Comparison of ENCODE assay signal across 1 cellular context in genomic region chr15:67792250-67792942, GRCh38.
TF ChIP-seq lines count a peak whose summit lies in the region.

No MANE protein-coding gene starts in this region.

TF ChIP-seq in HEK293, 187 proteins besides CTCF, POLR2A, EP300 and RAD21 (continued from another document and continues in another):
- TF ChIP-seq ZNF768 (tag by site-specific recombination; IDR thresholded peaks at IDR 0.05): 0 out of 2 replicates have a peak, but pooled peaks have one; percentile 5
- 0 out of 2 replicates have a peak, but pooled peaks have one; percentile 35 for TF ChIP-seq REST (tag by site-specific recombination; IDR thresholded peaks at IDR 0.05)
- TF ChIP-seq ZNF629 (tag by site-specific recombination; IDR thresholded peaks at IDR 0.05): peak; percentile 98
- no peak for TF ChIP-seq ZNF350 (tag by site-specific recombination; IDR thresholded peaks at IDR 0.05)
- peak; percentile 98 for TF ChIP-seq BCL11A (tag by site-specific recombination; IDR thresholded peaks at IDR 0.05; ENCODE audit: low read depth)
- TF ChIP-seq ZBTB8A (tag by site-specific recombination; IDR thresholded peaks at IDR 0.05): peak; percentile 82
- TF ChIP-seq ZNF560 (tag by site-specific recombination; IDR thresholded peaks at IDR 0.05; ENCODE audit: borderline replicate concordance): no peak
- peak; percentile 93 for TF ChIP-seq ZFP69B (tag by site-specific recombination; IDR thresholded peaks at IDR 0.05)
- TF ChIP-seq ZNF202 (tag by site-specific recombination; IDR thresholded peaks at IDR 0.05; ENCODE audit: borderline replicate concordance): no peak
- no peak for TF ChIP-seq ZNF514 (tag by site-specific recombination; IDR thresholded peaks at IDR 0.05)
- TF ChIP-seq PRDM1 (tag by site-specific recombination; IDR thresholded peaks at IDR 0.05): no peak; the same call in 1 of the 2 replicates
- TF ChIP-seq, protein P1, sequence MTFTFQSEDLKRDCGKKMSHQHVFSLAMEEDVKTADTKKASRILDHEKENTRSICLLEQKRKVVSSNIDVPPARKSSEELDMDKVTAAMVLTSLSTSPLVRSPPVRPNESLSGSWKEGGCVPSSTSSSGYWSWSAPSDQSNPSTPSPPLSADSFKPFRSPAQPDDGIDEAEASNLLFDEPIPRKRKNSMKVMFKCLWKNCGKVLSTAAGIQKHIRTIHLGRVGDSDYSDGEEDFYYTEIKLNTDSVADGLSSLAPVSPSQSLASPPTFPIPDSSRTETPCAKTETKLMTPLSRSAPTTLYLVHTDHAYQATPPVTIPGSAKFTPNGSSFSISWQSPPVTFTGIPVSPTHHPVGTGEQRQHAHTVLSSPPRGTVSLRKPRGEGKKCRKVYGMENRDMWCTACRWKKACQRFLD (tag by site-specific recombination; IDR thresholded peaks at IDR 0.05): no peak
- TF ChIP-seq HOXD13 (CRISPR knock-in tag; IDR thresholded peaks at IDR 0.05; ENCODE audit: borderline replicate concordance): peak; percentile 83
- peak; percentile 95 for TF ChIP-seq PATZ1 (tag by site-specific recombination; IDR thresholded peaks at IDR 0.05)
- TF ChIP-seq KLF16 (tag by site-specific recombination; IDR thresholded peaks at IDR 0.05): peak; percentile 95
- TF ChIP-seq ZNF324 (tag by site-specific recombination; IDR thresholded peaks at IDR 0.05): peak; percentile 98
- TF ChIP-seq ZNF16 (tag by site-specific recombination; IDR thresholded peaks at IDR 0.05; ENCODE audit: low read depth): no peak
- peak; percentile 97 for TF ChIP-seq ZNF660 (tag by site-specific recombination; IDR thresholded peaks at IDR 0.05)
- peak; percentile 95 for TF ChIP-seq ZBTB48 (tag by site-specific recombination; IDR thresholded peaks at IDR 0.05)
- TF ChIP-seq ZNF596 (tag by site-specific recombination; IDR thresholded peaks at IDR 0.05): peak; percentile 76; the same call in 1 of the 2 replicates
- TF ChIP-seq ZBTB21 (tag by site-specific recombination; IDR thresholded peaks at IDR 0.05): peak; percentile 95
- TF ChIP-seq, protein P2, sequence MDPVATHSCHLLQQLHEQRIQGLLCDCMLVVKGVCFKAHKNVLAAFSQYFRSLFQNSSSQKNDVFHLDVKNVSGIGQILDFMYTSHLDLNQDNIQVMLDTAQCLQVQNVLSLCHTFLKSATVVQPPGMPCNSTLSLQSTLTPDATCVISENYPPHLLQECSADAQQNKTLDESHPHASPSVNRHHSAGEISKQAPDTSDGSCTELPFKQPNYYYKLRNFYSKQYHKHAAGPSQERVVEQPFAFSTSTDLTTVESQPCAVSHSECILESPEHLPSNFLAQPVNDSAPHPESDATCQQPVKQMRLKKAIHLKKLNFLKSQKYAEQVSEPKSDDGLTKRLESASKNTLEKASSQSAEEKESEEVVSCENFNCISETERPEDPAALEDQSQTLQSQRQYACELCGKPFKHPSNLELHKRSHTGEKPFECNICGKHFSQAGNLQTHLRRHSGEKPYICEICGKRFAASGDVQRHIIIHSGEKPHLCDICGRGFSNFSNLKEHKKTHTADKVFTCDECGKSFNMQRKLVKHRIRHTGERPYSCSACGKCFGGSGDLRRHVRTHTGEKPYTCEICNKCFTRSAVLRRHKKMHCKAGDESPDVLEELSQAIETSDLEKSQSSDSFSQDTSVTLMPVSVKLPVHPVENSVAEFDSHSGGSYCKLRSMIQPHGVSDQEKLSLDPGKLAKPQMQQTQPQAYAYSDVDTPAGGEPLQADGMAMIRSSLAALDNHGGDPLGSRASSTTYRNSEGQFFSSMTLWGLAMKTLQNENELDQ (tag by site-specific recombination; IDR thresholded peaks at IDR 0.05; ENCODE audit: low read depth): no peak
- TF ChIP-seq ZNF600 (tag by site-specific recombination; IDR thresholded peaks at IDR 0.05): peak; percentile 80
- peak; percentile 100 for TF ChIP-seq GLIS1 (tag by site-specific recombination; IDR thresholded peaks at IDR 0.05)
- peak; percentile 74 for TF ChIP-seq ZNF529 (tag by site-specific recombination; IDR thresholded peaks at IDR 0.05; ENCODE audit: insufficient replicate concordance)
- TF ChIP-seq GFI1B (tag by site-specific recombination; IDR thresholded peaks at IDR 0.05): peak; percentile 99
- TF ChIP-seq, protein P3, sequence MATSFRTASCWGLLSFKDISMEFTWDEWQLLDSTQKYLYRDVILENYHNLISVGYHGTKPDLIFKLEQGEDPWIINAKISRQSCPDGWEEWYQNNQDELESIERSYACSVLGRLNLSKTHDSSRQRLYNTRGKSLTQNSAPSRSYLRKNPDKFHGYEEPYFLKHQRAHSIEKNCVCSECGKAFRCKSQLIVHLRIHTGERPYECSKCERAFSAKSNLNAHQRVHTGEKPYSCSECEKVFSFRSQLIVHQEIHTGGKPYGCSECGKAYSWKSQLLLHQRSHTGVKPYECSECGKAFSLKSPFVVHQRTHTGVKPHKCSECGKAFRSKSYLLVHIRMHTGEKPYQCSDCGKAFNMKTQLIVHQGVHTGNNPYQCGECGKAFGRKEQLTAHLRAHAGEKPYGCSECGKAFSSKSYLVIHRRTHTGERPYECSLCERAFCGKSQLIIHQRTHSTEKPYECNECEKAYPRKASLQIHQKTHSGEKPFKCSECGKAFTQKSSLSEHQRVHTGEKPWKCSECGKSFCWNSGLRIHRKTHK (tag by site-specific recombination; IDR thresholded peaks at IDR 0.05): no peak
- TF ChIP-seq, protein P4, sequence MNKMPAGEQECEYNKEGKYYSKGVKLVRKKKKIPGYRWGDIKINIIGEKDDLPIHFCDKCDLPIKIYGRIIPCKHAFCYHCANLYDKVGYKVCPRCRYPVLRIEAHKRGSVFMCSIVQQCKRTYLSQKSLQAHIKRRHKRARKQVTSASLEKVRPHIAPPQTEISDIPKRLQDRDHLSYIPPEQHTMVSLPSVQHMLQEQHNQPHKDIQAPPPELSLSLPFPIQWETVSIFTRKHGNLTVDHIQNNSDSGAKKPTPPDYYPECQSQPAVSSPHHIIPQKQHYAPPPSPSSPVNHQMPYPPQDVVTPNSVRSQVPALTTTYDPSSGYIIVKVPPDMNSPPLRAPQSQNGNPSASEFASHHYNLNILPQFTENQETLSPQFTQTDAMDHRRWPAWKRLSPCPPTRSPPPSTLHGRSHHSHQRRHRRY (tag by site-specific recombination; IDR thresholded peaks at IDR 0.05): peak; percentile 87; the same call in 1 of the 2 replicates
- TF ChIP-seq SP2 (tag by site-specific recombination; IDR thresholded peaks at IDR 0.05): peak; percentile 53
- TF ChIP-seq ZSCAN16 (tag by site-specific recombination; IDR thresholded peaks at IDR 0.05): peak; percentile 91
- TF ChIP-seq ZNF433 (tag by site-specific recombination; IDR thresholded peaks at IDR 0.05; ENCODE audit: low read depth): no peak
- TF ChIP-seq ZNF658 (tag by site-specific recombination; IDR thresholded peaks at IDR 0.05): no peak
- TF ChIP-seq ZNF585B (tag by site-specific recombination; IDR thresholded peaks at IDR 0.05): no peak
- no peak for TF ChIP-seq ZNF223 (tag by site-specific recombination; IDR thresholded peaks at IDR 0.05)
- no peak for TF ChIP-seq ZNF23 (tag by site-specific recombination; IDR thresholded peaks at IDR 0.05; ENCODE audit: borderline replicate concordance)
- TF ChIP-seq ZSCAN4 (tag by site-specific recombination; IDR thresholded peaks at IDR 0.05): peak; percentile 73
- TF ChIP-seq ZNF335 (tag by site-specific recombination; conservative IDR thresholded peaks at IDR 0.05): peak; percentile 58; the same call in 1 of the 2 replicates
- TF ChIP-seq ZNF184 (tag by site-specific recombination; IDR thresholded peaks at IDR 0.05): peak; percentile 96
- peak; percentile 32 for TF ChIP-seq TCF7L2 (IDR thresholded peaks at IDR 0.05; ENCODE audit: borderline replicate concordance, low read depth, low read length)
- peak; percentile 97 for TF ChIP-seq ZNF391 (tag by site-specific recombination; IDR thresholded peaks at IDR 0.05; ENCODE audit: borderline replicate concordance, low read depth)
- TF ChIP-seq, protein P5, sequence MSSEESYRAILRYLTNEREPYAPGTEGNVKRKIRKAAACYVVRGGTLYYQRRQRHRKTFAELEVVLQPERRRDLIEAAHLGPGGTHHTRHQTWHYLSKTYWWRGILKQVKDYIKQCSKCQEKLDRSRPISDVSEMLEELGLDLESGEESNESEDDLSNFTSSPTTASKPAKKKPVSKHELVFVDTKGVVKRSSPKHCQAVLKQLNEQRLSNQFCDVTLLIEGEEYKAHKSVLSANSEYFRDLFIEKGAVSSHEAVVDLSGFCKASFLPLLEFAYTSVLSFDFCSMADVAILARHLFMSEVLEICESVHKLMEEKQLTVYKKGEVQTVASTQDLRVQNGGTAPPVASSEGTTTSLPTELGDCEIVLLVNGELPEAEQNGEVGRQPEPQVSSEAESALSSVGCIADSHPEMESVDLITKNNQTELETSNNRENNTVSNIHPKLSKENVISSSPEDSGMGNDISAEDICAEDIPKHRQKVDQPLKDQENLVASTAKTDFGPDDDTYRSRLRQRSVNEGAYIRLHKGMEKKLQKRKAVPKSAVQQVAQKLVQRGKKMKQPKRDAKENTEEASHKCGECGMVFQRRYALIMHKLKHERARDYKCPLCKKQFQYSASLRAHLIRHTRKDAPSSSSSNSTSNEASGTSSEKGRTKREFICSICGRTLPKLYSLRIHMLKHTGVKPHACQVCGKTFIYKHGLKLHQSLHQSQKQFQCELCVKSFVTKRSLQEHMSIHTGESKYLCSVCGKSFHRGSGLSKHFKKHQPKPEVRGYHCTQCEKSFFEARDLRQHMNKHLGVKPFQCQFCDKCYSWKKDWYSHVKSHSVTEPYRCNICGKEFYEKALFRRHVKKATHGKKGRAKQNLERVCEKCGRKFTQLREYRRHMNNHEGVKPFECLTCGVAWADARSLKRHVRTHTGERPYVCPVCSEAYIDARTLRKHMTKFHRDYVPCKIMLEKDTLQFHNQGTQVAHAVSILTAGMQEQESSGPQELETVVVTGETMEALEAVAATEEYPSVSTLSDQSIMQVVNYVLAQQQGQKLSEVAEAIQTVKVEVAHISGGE (tag by site-specific recombination; conservative IDR thresholded peaks at IDR 0.05; ENCODE audit: low read depth): peak; percentile 40; the same call in 1 of the 2 replicates
- no peak for TF ChIP-seq ZNF211 (tag by site-specific recombination; IDR thresholded peaks at IDR 0.05; ENCODE audit: low read depth)
- TF ChIP-seq ZNF366 (tag by site-specific recombination; conservative IDR thresholded peaks at IDR 0.05): peak; percentile 99
- peak; percentile 99 for TF ChIP-seq ZNF561 (tag by site-specific recombination; IDR thresholded peaks at IDR 0.05; ENCODE audit: borderline replicate concordance)
- peak; percentile 97 for TF ChIP-seq KLF8 (tag by site-specific recombination; IDR thresholded peaks at IDR 0.05)
- TF ChIP-seq, protein P6, sequence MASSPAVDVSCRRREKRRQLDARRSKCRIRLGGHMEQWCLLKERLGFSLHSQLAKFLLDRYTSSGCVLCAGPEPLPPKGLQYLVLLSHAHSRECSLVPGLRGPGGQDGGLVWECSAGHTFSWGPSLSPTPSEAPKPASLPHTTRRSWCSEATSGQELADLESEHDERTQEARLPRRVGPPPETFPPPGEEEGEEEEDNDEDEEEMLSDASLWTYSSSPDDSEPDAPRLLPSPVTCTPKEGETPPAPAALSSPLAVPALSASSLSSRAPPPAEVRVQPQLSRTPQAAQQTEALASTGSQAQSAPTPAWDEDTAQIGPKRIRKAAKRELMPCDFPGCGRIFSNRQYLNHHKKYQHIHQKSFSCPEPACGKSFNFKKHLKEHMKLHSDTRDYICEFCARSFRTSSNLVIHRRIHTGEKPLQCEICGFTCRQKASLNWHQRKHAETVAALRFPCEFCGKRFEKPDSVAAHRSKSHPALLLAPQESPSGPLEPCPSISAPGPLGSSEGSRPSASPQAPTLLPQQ (tag by site-specific recombination; IDR thresholded peaks at IDR 0.05): peak; percentile 96
